ENCODE assay signal across 40 cellular contexts in genomic region chr3:169850618-169851017, GRCh38. TPM values are rescaled to one million over a fixed set of nuclear protein-coding genes. Genes with fewer than 3 reads are reported as not detected.
"Had no signal": no experiment of that assay in that cellular context is flagged by ENCODE, and none has a peak within 500 bp of the region (broad histone marks: within the 10 kb centered on the region; RNA-seq: fewer than 3 reads in every experiment).

No MANE protein-coding gene starts in this region.

- H3K9me3 ChIP-seq: MG63 had no signal

- H3K4me3 ChIP-seq: MG63 had no signal

- DNase-seq: Kasumi-1, MG63, MM.1S, MV-4-11, NCI-H1048, NCI-H1092, NCI-H1092 treated with DMSO at 0.1 percent for 48 hours, NCI-H1105, NCI-H1105 treated with DMSO at 0.1 percent for 48 hours, NCI-H1417, NCI-H1417 treated with DMSO at 0.1 percent for 48 hours, NCI-H1436, NCI-H1436 treated with DMSO at 0.1 percent for 48 hours, NCI-H146, NCI-H1694, NCI-H1694 treated with DMSO at 0.1 percent for 48 hours, NCI-H187, NCI-H187 treated with DMSO at 0.1 percent for 48 hours, NCI-H1930, NCI-H2029, NCI-H2029 treated with DMSO at 0.1 percent for 48 hours, NCI-H2081, NCI-H2081 treated with DMSO at 0.1 percent for 48 hours, NCI-H2107, NCI-H2171, NCI-H2171 treated with DMSO at 0.1 percent for 48 hours, NCI-H2227 treated with DMSO at 0.1 percent for 48 hours, NCI-H226, NCI-H345, NCI-H446, NCI-H446 treated with DMSO at 0.1 percent for 48 hours, NCI-H510A, NCI-H510A treated with DMSO at 0.1 percent for 48 hours, NCI-H524, NCI-H524 treated with DMSO at 0.1 percent for 48 hours, NCI-H526 had no signal

- H3K36me3 ChIP-seq: MG63 had no signal

RNA-seq across cellular contexts. Expression of gene LRRC31, which starts 19.1 kb away (rescaled TPM):
- total RNA-seq: LHCN-M2, M059J, MCF 10A, NCI-H460 had no signal

RNA-seq across cellular contexts. Expression of gene LRRC34, which starts 37.9 kb away (rescaled TPM):
- total RNA-seq: MCF 10A had no signal

RNA-seq across cellular contexts. Expression of gene LRRIQ4, which starts 37.9 kb away (rescaled TPM):
- total RNA-seq: LHCN-M2, M059J, MCF 10A had no signal
